9 cellular contexts compared by ENCODE assay signal in the genomic region with DNA sequence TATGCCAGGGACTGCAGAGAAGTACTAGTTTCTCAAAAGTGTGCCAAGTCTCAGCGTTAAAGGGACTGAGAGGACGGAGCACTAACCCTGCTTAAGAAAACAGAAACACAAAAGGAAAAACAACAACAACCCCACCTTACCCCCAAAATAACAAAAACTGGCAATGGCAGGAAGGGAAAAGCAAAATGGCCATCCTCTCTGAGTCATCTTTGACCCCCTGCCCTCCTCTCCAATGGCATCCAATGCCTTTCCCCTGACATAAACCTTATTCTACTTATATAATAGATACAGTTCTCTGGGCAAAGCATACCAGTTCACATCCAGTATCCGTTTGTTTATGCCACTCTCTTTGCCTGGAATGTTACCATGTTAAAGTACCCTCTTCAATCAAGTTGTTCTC. TPM values are rescaled to one million over a fixed set of nuclear protein-coding genes. Genes with fewer than 3 reads are reported as not detected.
DNase-seq lines count a peak whose midpoint lies in the region; ATAC-seq lines count a peak whose summit lies in the region.
"Had no signal": no experiment of that assay in that cellular context is flagged by ENCODE, and none has a peak within 500 bp of the region (broad histone marks: within the 10 kb centered on the region; RNA-seq: fewer than 3 reads in every experiment).

No MANE protein-coding gene starts in this region.

- peak overlapping the region; percentile 86 to 96 (median 92) for H3K4me2 ChIP-seq in BLaER1 treated with 17β-estradiol and CSF1 and Interleukin-3, amounts not matched to agents 10 nM and 100 nM

- H4K20me1 ChIP-seq in BLaER1 treated with 17β-estradiol and CSF1 and Interleukin-3, amounts not matched to agents 10 nM and 100 nM, result peaks cover 0 to 55% (median 24%) of the 10 kb centered on the region in 11 experiments; a peak in 10 of 22 replicates

- no peaks in the 10 kb centered on the region for H3K27me3 ChIP-seq in BLaER1 treated with 17β-estradiol and CSF1 and Interleukin-3, amounts not matched to agents 10 nM and 100 nM

- H3K4me3 Mint-ChIP-seq in activated naive CD8-positive, alpha-beta T cell treated with anti-CD3 and anti-CD28 coated beads, Interleukin-2, amount 50 U/mL, for 24 hours, result peak overlapping the region; percentile 95

- DNase-seq in HS-5 (ENCODE audit: low read depth), result peak; percentile 26
- DNase-seq in activated naive CD8-positive, alpha-beta T cell treated with anti-CD3 and anti-CD28 coated beads, Interleukin-2, amount 50 U/mL, for 24 hours, result no peak
- DNase-seq in lung microvascular endothelial cell (ENCODE audit: low read depth in 2 of 2), result peak; percentile 26 to 48
- no peak for DNase-seq in middle frontal gyrus (ENCODE audit: extremely low spot score, low spot score)
- no peak for DNase-seq in 8988T
- DNase-seq: NCI-H524 treated with DMSO at 0.1 percent for 48 hours had no signal

- H3K27me3 Mint-ChIP-seq in activated naive CD8-positive, alpha-beta T cell treated with anti-CD3 and anti-CD28 coated beads, Interleukin-2, amount 50 U/mL, for 24 hours, result no peaks in the 10 kb centered on the region

- H3K27ac Mint-ChIP-seq in activated naive CD8-positive, alpha-beta T cell treated with anti-CD3 and anti-CD28 coated beads, Interleukin-2, amount 50 U/mL, for 24 hours, result no peak overlapping the region

- peak overlapping the region; percentile 81 to 91 (median 88); a peak in 20 of 22 replicates for H3K9ac ChIP-seq in BLaER1 treated with 17β-estradiol and CSF1 and Interleukin-3, amounts not matched to agents 10 nM and 100 nM

- peaks cover 20 to 32% (median 29%) of the 10 kb centered on the region in 10 experiments for H3K4me1 ChIP-seq in BLaER1 treated with 17β-estradiol and CSF1 and Interleukin-3, amounts not matched to agents 10 nM and 100 nM

- H3K36me3 Mint-ChIP-seq in activated naive CD8-positive, alpha-beta T cell treated with anti-CD3 and anti-CD28 coated beads, Interleukin-2, amount 50 U/mL, for 24 hours (ENCODE audit: low read depth), result peaks cover 20% of the 10 kb centered on the region

- peaks cover 0 to 15% (median 12%) of the 10 kb centered on the region in 11 experiments; a peak in 11 of 22 replicates for H3K9me3 ChIP-seq in BLaER1 treated with 17β-estradiol and CSF1 and Interleukin-3, amounts not matched to agents 10 nM and 100 nM (replicated peaks in 1 of 11)

- no peaks in the 10 kb centered on the region for H3K9me3 Mint-ChIP-seq in activated naive CD8-positive, alpha-beta T cell treated with anti-CD3 and anti-CD28 coated beads, Interleukin-2, amount 50 U/mL, for 24 hours

- peaks cover 20 to 35% (median 30%) of the 10 kb centered on the region in 11 experiments for H3K36me3 ChIP-seq in BLaER1 treated with 17β-estradiol and CSF1 and Interleukin-3, amounts not matched to agents 10 nM and 100 nM

- H3K4me3 ChIP-seq in BLaER1 treated with 17β-estradiol and CSF1 and Interleukin-3, amounts not matched to agents 10 nM and 100 nM, result peak overlapping the region; percentile 79 to 98 (median 93); a peak in 19 of 20 replicates

- peaks cover 43% of the 10 kb centered on the region for H3K4me1 Mint-ChIP-seq in activated naive CD8-positive, alpha-beta T cell treated with anti-CD3 and anti-CD28 coated beads, Interleukin-2, amount 50 U/mL, for 24 hours

- ATAC-seq in activated naive CD8-positive, alpha-beta T cell treated with anti-CD3 and anti-CD28 coated beads, Interleukin-2, amount 50 U/mL, for 24 hours, result no peak
- no peak for ATAC-seq in activated CD4-positive, CD25-positive, alpha-beta regulatory T cell treated with anti-CD3 and anti-CD28 coated beads, Interleukin-2, amount 50 U/mL, for 24 hours
- ATAC-seq in GM21423 (IDR thresholded peaks at IDR 0.05; ENCODE audit: unreplicated experiment), result no peak

- H3K27ac ChIP-seq in BLaER1 treated with 17β-estradiol and CSF1 and Interleukin-3, amounts not matched to agents 10 nM and 100 nM, result peak overlapping the region in 7 of 11 experiments; percentile 78 to 86 (median 83); a peak in 11 of 22 replicates

RNA-seq across cellular contexts. Expression of gene POLR1F, which starts 1.6 kb away (rescaled TPM):
- total RNA-seq in lung microvascular endothelial cell, result 15.5 and 20.0 TPM in 2 replicates

Comparison
In these comparisons a context has a peak if more than half of its experiments do, and no peak if none do; other contexts are left out.
1. DNase-seq: peak in HS-5 (single experiment) and lung microvascular endothelial cell (2 of 2); none in activated naive CD8-positive, alpha-beta T cell treated with anti-CD3 and anti-CD28 coated beads, Interleukin-2, amount 50 U/mL, for 24 hours (single experiment), middle frontal gyrus (single experiment) and 8988T (single experiment).